ENCODE assay signal across 8 cellular contexts in genomic region chr16:30399435-30400186, GRCh38. TPM values are rescaled to one million over a fixed set of nuclear protein-coding genes. Genes with fewer than 3 reads are reported as not detected.
A peak's percentile ranks its signal among the peaks of the same experiment; 100 is the strongest.
DNase-seq lines count a peak whose midpoint lies in the region; ATAC-seq and TF ChIP-seq lines count a peak whose summit lies in the region.

No MANE protein-coding gene starts in this region.

- WGBS in HUES64: 23% methylated on average over 12 of the region's 12 CpGs

- peak overlapping the region; percentile 64 for H3K4me3 ChIP-seq in AG04449 (ENCODE audit: low read depth, low read length)
- peak overlapping the region; percentile 56 for H3K4me3 ChIP-seq in HUES64 (ENCODE audit: low read length)
- peak overlapping the region; percentile 58 to 65 for H3K4me3 ChIP-seq in cardiac fibroblast (replicated peaks in 1 of 2; ENCODE audit: low read depth in 2 of 2, low read length in 2 of 2)
- H3K4me3 ChIP-seq in muscle layer of colon (ENCODE audit: low read depth in 1 of 2, low read length in 2 of 2): peak overlapping the region; percentile 59 to 70

- H3K27ac ChIP-seq in HUES64 (ENCODE audit: low read depth, low read length) (peak overlapping the region; percentile 99), muscle layer of colon (ENCODE audit: low read depth, low read length) (peak overlapping the region; percentile 96)

- POLR2A ChIA-PET in AG04449 (lab: Yijun Ruan, JAX): interaction anchor here (0.7 kb wide), 1 partner anchor 29 kb away, joined by 4 read pairs; no protein-coding TSS in a partner anchor

- H3K36me3 ChIP-seq in HUES64 (ENCODE audit: insufficient read depth, low read length) (peaks cover 29% of the 10 kb centered on the region), muscle layer of colon (ENCODE audit: insufficient read depth, low read length) (peaks cover 20% of the 10 kb centered on the region)

- CTCF ChIA-PET in AG04449 (lab: Yijun Ruan, JAX): interaction anchor here (0.6 to 4.4 kb wide), 3 partner anchors 10 to 45 kb away, joined by 3 to 40 read pairs (median 3); partner anchors contain the start of genes CD2BP2 and ZNF771

- no peak for ATAC-seq in HG03095 (IDR thresholded peaks at IDR 0.05; ENCODE audit: unreplicated experiment)

- H3K9ac ChIP-seq in HUES64 (ENCODE audit: low read depth, low read length) (peak overlapping the region; percentile 91), muscle layer of colon (ENCODE audit: low read length) (peak overlapping the region; percentile 77)

- no peaks in the 10 kb centered on the region for H3K27me3 ChIP-seq in HUES64 (ENCODE audit: insufficient read depth, low read length)
- H3K27me3 ChIP-seq in muscle layer of colon (ENCODE audit: control insufficient read depth in 1 of 2, insufficient read depth in 2 of 2, low read length in 2 of 2): no peaks in the 10 kb centered on the region

- DNase-seq in AG04449 (ENCODE audit: low read depth, low spot score) (no peak), cardiac fibroblast (ENCODE audit: low read depth in 2 of 2) (no peak), putamen (ENCODE audit: low spot score) (no peak), NCI-H2029 (lab: John Stamatoyannopoulos, UW) (no peak), NCI-H446 treated with DMSO at 0.1 percent for 48 hours (lab: John Stamatoyannopoulos, UW) (no peak)

- TF ChIP-seq CTCF in AG04449 (IDR thresholded peaks at IDR 0.05; ENCODE audit: insufficient read depth, low read length, missing control alignments): no peak
- no peak for TF ChIP-seq CTCF in cardiac fibroblast (IDR thresholded peaks at IDR 0.05; ENCODE audit: low read depth, low read length)

- H3K9me3 ChIP-seq in HUES64 (ENCODE audit: insufficient read depth, low read depth, low read length) (no peaks in the 10 kb centered on the region), muscle layer of colon (ENCODE audit: low read length) (no peaks in the 10 kb centered on the region)

- H3K4me1 ChIP-seq in HUES64 (ENCODE audit: insufficient read depth, low read length) (peaks cover 17% of the 10 kb centered on the region; the same call in 1 of the 2 replicates), muscle layer of colon (ENCODE audit: insufficient read depth, low read length) (peaks cover 34% of the 10 kb centered on the region)

RNA-seq across cellular contexts. Expression of gene ZNF48, which starts 4.4 kb away (rescaled TPM):
- polyA plus RNA-seq in HUES64 (2013, experiment 1 of 2): 40.2 TPM
- polyA plus RNA-seq in HUES64 (2013, experiment 2 of 2): 36.1 TPM

RNA-seq across cellular contexts. Expression of gene ZNF771, which starts 7.8 kb away (rescaled TPM):
- polyA plus RNA-seq in HUES64 (2013, experiment 1 of 2): 8.5 TPM
- 7.9 TPM for polyA plus RNA-seq in HUES64 (2013, experiment 2 of 2)

RNA-seq across cellular contexts. Expression of gene SEPTIN1, which starts 17.2 kb away (rescaled TPM):
- 0.65 TPM for polyA plus RNA-seq in HUES64 (2013, experiment 1 of 2)
- polyA plus RNA-seq in HUES64 (2013, experiment 2 of 2): 2.0 TPM

RNA-seq across cellular contexts. Expression of gene MYL11, which starts 25.0 kb away (rescaled TPM):
- polyA plus RNA-seq in HUES64 (2013, experiment 1 of 2): 1.2 TPM
- 3.0 TPM for polyA plus RNA-seq in HUES64 (2013, experiment 2 of 2)

RNA-seq across cellular contexts. Expression of gene TBC1D10B, which starts 29.3 kb away (rescaled TPM):
- polyA plus RNA-seq in HUES64 (2013, experiment 1 of 2): 19.3 TPM
- 19.7 TPM for polyA plus RNA-seq in HUES64 (2013, experiment 2 of 2)
